Comparison of ENCODE assay signal across 8 cellular contexts in the genomic region with DNA sequence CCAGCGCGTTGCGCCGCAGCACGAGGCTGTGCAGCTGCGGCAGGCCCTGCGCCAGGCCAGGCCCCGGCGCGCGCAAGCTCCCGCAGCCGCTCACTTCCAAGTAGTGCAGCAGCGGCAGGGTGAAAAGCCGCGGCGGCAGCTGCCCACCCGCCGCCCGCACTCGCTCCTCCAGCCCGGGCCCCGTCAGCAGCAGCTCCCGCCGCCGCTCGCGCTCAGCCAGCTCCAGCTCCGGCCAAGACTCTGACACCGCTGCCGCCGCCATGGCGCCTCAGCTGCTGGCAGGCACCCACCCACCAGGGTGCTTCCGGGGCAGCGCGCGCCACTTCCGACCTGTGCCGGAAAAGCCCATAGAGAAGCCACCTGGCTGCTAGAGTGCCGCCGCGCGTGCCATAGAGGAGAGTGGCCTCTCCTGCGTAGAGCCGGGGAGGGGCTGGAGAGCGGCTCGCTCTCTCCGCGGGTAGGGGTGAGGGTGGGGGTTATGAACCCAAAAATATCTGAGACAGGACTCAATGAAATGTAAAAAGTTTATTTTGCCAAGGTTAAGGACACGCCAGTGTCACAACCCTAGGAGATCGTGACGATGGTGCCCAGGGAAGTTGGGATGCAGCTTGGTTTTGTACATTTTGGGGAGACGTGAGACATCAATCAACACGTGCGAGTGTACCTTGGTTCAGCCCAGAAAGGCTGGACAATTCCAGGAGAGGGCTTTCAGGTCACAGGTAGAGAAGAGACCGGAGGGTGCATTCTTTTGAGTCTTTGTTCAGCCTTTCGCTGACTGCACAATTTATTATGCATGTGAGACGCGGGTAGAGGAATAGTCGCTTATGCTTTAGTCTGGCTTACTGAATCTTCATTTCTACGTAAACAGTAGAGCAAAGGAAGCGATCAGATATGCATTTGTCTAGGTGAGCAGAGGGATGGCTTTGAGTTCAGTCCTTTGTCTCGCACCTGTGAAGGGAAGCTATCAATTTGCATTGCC. TPM values are rescaled to one million over a fixed set of nuclear protein-coding genes. Genes with fewer than 3 reads are reported as not detected.
DNase-seq lines count a peak whose midpoint lies in the region; ATAC-seq and TF ChIP-seq lines count a peak whose summit lies in the region.

TSS of gene LRRC47 (minus strand) at position 284 of the 979 bp plus-strand sequence. CDS start at position 262, 22 bp downstream.

- H3K27ac Mint-ChIP-seq in activated T-cell treated with anti-CD3 and anti-CD28 coated beads, Interleukin-2, amount 50 U/mL, for 24 hours, result peak within 1 kb of the TSS; percentile 94

- in situ Hi-C loops in Panc1 (cut with HindIII; ENCODE audit: low pct_unique_long_range_greater_than_20kb, low sequenced_read_pairs), result no loop called here

- peak within 1 kb of the TSS; percentile 92 for H3K4me3 Mint-ChIP-seq in activated T-cell treated with anti-CD3 and anti-CD28 coated beads, Interleukin-2, amount 50 U/mL, for 24 hours

- H3K27me3 Mint-ChIP-seq in activated T-cell treated with anti-CD3 and anti-CD28 coated beads, Interleukin-2, amount 50 U/mL, for 24 hours, result peaks cover 17% of the 10 kb centered on the region

- H3K9me3 ChIP-seq in Panc1 (ENCODE audit: control insufficient read depth, insufficient read depth, low read depth, low read length) (no peaks in the 10 kb centered on the region), mucosa of stomach (ENCODE audit: control insufficient read depth, low read length) (no peaks in the 10 kb centered on the region)

- peak; percentile 96 for ATAC-seq in GM21526 (IDR thresholded peaks at IDR 0.05; ENCODE audit: low FRiP score, unreplicated experiment)
- ATAC-seq in Panc1, result peak; percentile 100

- H3K27me3 ChIP-seq in Panc1 (ENCODE audit: control insufficient read depth, insufficient read depth, low read length) (no peaks in the 10 kb centered on the region), mucosa of stomach (ENCODE audit: control insufficient read depth, insufficient read depth, low read length) (peaks cover 2% of the 10 kb centered on the region)

- H3K9ac ChIP-seq in mucosa of stomach (ENCODE audit: low read length), result peak within 1 kb of the TSS; percentile 73

- no peak for TF ChIP-seq CTCF in Panc1 (IDR thresholded peaks at IDR 0.05)

- H3K36me3 ChIP-seq in Panc1 (ENCODE audit: control insufficient read depth, insufficient read depth, low read length) (no peaks in the 10 kb centered on the region; the same call in 1 of the 2 replicates), mucosa of stomach (ENCODE audit: control insufficient read depth, insufficient read depth, low read length) (no peaks in the 10 kb centered on the region)

- no TSS peak for BruUV-seq in Panc1 (replicated peaks; lab: Mats Ljungman, UMichigan)

- CTCF ChIA-PET in Panc1 (lab: Charles Lee), result no interaction called here

- peak within 1 kb of the TSS; percentile 82 to 96 for H3K4me3 ChIP-seq in Panc1 (ENCODE audit: low read depth in 2 of 2, low read length in 2 of 2)
- peak within 1 kb of the TSS; percentile 85 for H3K4me3 ChIP-seq in mucosa of stomach (ENCODE audit: low read length)

- no peaks in the 10 kb centered on the region for H3K9me3 Mint-ChIP-seq in activated T-cell treated with anti-CD3 and anti-CD28 coated beads, Interleukin-2, amount 50 U/mL, for 24 hours

- peak; percentile 80 for TF ChIP-seq POLR2A in erythroblast (IDR thresholded peaks at IDR 0.05; ENCODE audit: low read length)

- POLR2A ChIA-PET in Panc1 (lab: Charles Lee), result interaction anchor here (0.5 kb wide), 1 partner anchor 352 kb away, joined by 6 read pairs; no protein-coding TSS in a partner anchor

- peaks cover 55% of the 10 kb centered on the region for H3K4me1 Mint-ChIP-seq in activated T-cell treated with anti-CD3 and anti-CD28 coated beads, Interleukin-2, amount 50 U/mL, for 24 hours (ENCODE audit: low read depth)

- intact Hi-C loops in Panc1 (cut with micrococcal nuclease; ENCODE audit: unreplicated experiment), result no loop called here

- peaks cover 35% of the 10 kb centered on the region for H3K36me3 Mint-ChIP-seq in activated T-cell treated with anti-CD3 and anti-CD28 coated beads, Interleukin-2, amount 50 U/mL, for 24 hours (ENCODE audit: low read depth)

- DNase-seq in DMS114 treated with DMSO at 0.1 percent for 48 hours (lab: John Stamatoyannopoulos, UW; ENCODE audit: unreplicated experiment), result peak; percentile 89
- DNase-seq in HuH-7 (ENCODE audit: low spot score), result peak; percentile 99
- DNase-seq in Panc1 (ENCODE audit: low read depth, low spot score), result peak; percentile 53
- DNase-seq in activated T-cell treated with anti-CD3 and anti-CD28 coated beads, Interleukin-2, amount 50 U/mL, for 24 hours, result peak; percentile 96
- peak; percentile 95 for DNase-seq in erythroblast (lab: John Stamatoyannopoulos, UW)
- peak; percentile 95 for DNase-seq in stimulated activated CD8-positive, alpha-beta memory T cell treated with anti-CD3 and anti-CD28 coated beads, Interleukin-4, amount 100 ng/mL, for 48 hours

- peak within 1 kb of the TSS; percentile 97 for H3K27ac ChIP-seq in Panc1 (ENCODE audit: low read length)

- H3K4me1 ChIP-seq in Panc1 (ENCODE audit: control insufficient read depth, insufficient read depth, low read length), result peaks cover 4% of the 10 kb centered on the region
- peaks cover 14% of the 10 kb centered on the region for H3K4me1 ChIP-seq in mucosa of stomach (ENCODE audit: control insufficient read depth, insufficient read depth, low read length)

RNA-seq across cellular contexts. Expression of gene LRRC47, which starts in this region (rescaled TPM):
- total RNA-seq in Panc1 (2021; ENCODE audit: unreplicated experiment), result 51.0 TPM
- polyA plus RNA-seq in Panc1 (2012; ENCODE audit: insufficient read length), result 32.2 TPM

Comparison
In these comparisons a context has a peak if more than half of its experiments do, and no peak if none do; other contexts are left out.
1. Peak in every context shown above with its lines: DNase-seq, ATAC-seq, H3K4me3 ChIP-seq and H3K27ac ChIP-seq.